In the genomic region with DNA sequence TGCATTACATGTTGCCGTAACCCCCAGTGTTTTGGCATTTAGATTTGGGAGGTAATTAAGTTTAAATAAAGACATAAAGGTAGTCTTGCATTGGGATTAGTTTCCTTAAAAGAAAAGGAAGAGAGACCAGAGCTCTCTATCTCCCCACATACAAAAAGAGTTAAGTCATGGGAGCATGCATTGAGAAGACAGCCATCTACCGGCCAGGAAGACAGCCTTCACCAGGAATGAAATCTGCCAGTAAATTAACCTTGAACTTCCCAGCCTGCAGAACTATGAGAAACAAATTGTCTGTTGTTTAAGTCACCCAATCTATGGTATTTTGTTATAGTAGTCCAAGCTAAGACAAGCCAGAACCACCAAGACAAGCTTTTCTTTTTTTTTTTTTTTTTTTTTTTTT, we compare ENCODE assay signal across 28 cellular contexts.
DNase-seq lines count a peak whose midpoint lies in the region; ATAC-seq and TF ChIP-seq lines count a peak whose summit lies in the region.
"Had no signal": no experiment of that assay in that cellular context is flagged by ENCODE, and none has a peak within 500 bp of the region (broad histone marks: within the 10 kb centered on the region; RNA-seq: fewer than 3 reads in every experiment).

No MANE protein-coding gene starts in this region.

- intact Hi-C loops in posterior cingulate gyrus (cut with DNase I): no loop called here

- ATAC-seq in GM18909 (IDR thresholded peaks at IDR 0.05; ENCODE audit: poor library complexity, unreplicated experiment): no peak
- no peak for ATAC-seq in HG02623 (IDR thresholded peaks at IDR 0.05; ENCODE audit: unreplicated experiment)
- ATAC-seq: natural killer cell treated with Interleukin-12 subunit alpha and Interleukin-12 subunit beta and Interleukin-15 and Interleukin-18, amount 100 ng/mL, for 72 hours; sciatic nerve had no signal

- peak; percentile 3 for DNase-seq in ELR (ENCODE audit: low read depth)
- peak; percentile 44 for DNase-seq in KBM-7
- DNase-seq in SK-MEL-5 (ENCODE audit: low read depth, low spot score): peak; percentile 67
- peak; percentile 2 for DNase-seq in epithelial cell of esophagus (ENCODE audit: low read depth)
- no peak for DNase-seq in posterior cingulate gyrus
- no peak for DNase-seq in activated T-cell treated with anti-CD3 and anti-CD28 coated beads, Interleukin-2, amount 50 U/mL, for 48 hours
- DNase-seq: activated CD4-positive, alpha-beta T cell treated with anti-CD3 and anti-CD28 coated beads for 1 hour; activated CD8-positive, alpha-beta memory T cell treated with anti-CD3 and anti-CD28 coated beads for 24 hours; activated naive CD4-positive, alpha-beta T cell treated with Interleukin-2 at 50 U/mL for 16 hours; activated T-cell treated with anti-CD3 and anti-CD28 coated beads, Interleukin-2, amount 50 U/mL, for 24 hours; AML-193; amygdala; dermis blood vessel endothelial cell; DND-41; GM23248; left ventricle myocardium inferior; midbrain; NCI-H1092; NCI-H187 treated with DMSO at 0.1 percent for 48 hours; NCI-H345; ovary; stomach; T1000; trophoblast cell had no signal

- H3K4me3 ChIP-seq in epithelial cell of esophagus (ENCODE audit: low read length): no peak overlapping the region
- H3K4me3 ChIP-seq: GM23248, left ventricle myocardium inferior, ovary, stomach had no signal

- peak; percentile 27 for TF ChIP-seq CTCF in epithelial cell of esophagus (IDR thresholded peaks at IDR 0.05; ENCODE audit: insufficient read depth, low read depth, low read length, missing control alignments)

- in situ Hi-C loops in KBM-7 (cut with MboI; ENCODE audit: low pct_unique_long_range_greater_than_20kb, low sequenced_read_pairs): no loop called here
- in situ Hi-C loops in SK-MEL-5 (cut with HindIII; ENCODE audit: low pct_unique_long_range_greater_than_20kb, low sequenced_read_pairs): no loop called here

Comparison
In these comparisons a context has a peak if more than half of its experiments do, and no peak if none do; other contexts are left out.
1. DNase-seq: peak in ELR (single experiment), KBM-7 (single experiment), SK-MEL-5 (single experiment) and epithelial cell of esophagus (single experiment); none in posterior cingulate gyrus (0 of 10) and activated T-cell treated with anti-CD3 and anti-CD28 coated beads, Interleukin-2, amount 50 U/mL, for 48 hours (0 of 2).